Comparison of ENCODE assay signal across 8 cellular contexts in the genomic region with DNA sequence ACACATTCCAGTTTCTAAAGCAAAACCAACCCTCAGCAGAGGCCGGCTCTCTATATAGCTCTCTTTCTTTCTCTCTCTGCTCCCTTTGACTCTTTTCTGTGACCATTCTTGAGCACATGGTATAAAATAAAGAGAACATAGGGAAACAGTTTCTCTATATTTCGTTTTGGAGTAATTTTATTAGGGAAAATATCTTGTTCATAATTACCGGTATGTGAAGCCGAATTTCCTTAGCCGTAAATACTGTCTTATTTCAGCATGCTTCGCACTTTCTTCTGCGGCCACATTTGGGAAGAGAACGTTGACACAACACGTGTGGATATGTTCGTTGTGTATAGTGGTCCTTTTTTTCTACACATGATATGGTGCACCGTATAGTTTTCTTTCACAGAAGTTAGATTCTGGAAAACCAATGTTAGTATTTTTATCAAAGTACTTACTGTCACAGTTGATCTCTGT. TPM values are rescaled to one million over a fixed set of nuclear protein-coding genes. Genes with fewer than 3 reads are reported as not detected.
DNase-seq lines count a peak whose midpoint lies in the region; ATAC-seq and TF ChIP-seq lines count a peak whose summit lies in the region.

No MANE protein-coding gene starts in this region.

- intact Hi-C loops in Caco-2 (cut with micrococcal nuclease; ENCODE audit: unreplicated experiment), result loop anchor here (5.0 kb wide), 1 partner anchor 274 kb away; no protein-coding TSS in a partner anchor

- peak overlapping the region; percentile 86 for H3K9ac ChIP-seq in OCI-LY3 (ENCODE audit: low read length)

- peak overlapping the region; percentile 93 for H2AFZ ChIP-seq in OCI-LY3 (ENCODE audit: low read depth, low read length)

- no peak for DNase-seq in Caco-2
- no peak for DNase-seq in epithelial cell of esophagus (ENCODE audit: low read depth)
- DNase-seq in progenitor cell of endocrine pancreas (ENCODE audit: low spot score, unreplicated experiment), result no peak
- no peak for DNase-seq in germinal center (ENCODE audit: low spot score)
- no peak for DNase-seq in COLO668 (lab: John Stamatoyannopoulos, UW; ENCODE audit: unreplicated experiment)
- DNase-seq in H4 (ENCODE audit: low spot score), result no peak

- H3K4me1 Mint-ChIP-seq in Caco-2 (ENCODE audit: low read depth, unreplicated experiment), result peaks cover 10% of the 10 kb centered on the region
- H3K4me1 Mint-ChIP-seq in progenitor cell of endocrine pancreas (ENCODE audit: low read depth), result peaks cover 6% of the 10 kb centered on the region

- peaks cover 10% of the 10 kb centered on the region for H3K4me1 ChIP-seq in Caco-2
- peaks cover 38% of the 10 kb centered on the region for H3K4me1 ChIP-seq in OCI-LY3 (ENCODE audit: low read length)

- H3K4me3 ChIP-seq in Caco-2 (ENCODE audit: low read depth, low read length) (peak overlapping the region; percentile 52), OCI-LY3 (ENCODE audit: low read length) (peak overlapping the region; percentile 85), epithelial cell of esophagus (ENCODE audit: low read length) (peak overlapping the region; percentile 46)

- TF ChIP-seq CTCF in Caco-2 (IDR thresholded peaks at IDR 0.05; ENCODE audit: insufficient read depth in 1 of 2, low read depth in 1 of 2, low read length in 1 of 2, severe bottlenecking in 1 of 2, unreplicated experiment in 1 of 2) (no peak), OCI-LY3 (IDR thresholded peaks at IDR 0.05; ENCODE audit: low read depth, low read length) (no peak), epithelial cell of esophagus (IDR thresholded peaks at IDR 0.05; ENCODE audit: insufficient read depth, low read depth, low read length, missing control alignments) (no peak), progenitor cell of endocrine pancreas (IDR thresholded peaks at IDR 0.05; ENCODE audit: unreplicated experiment) (no peak)

- H4K20me1 ChIP-seq in OCI-LY3 (ENCODE audit: insufficient read depth, low read length), result no peaks in the 10 kb centered on the region

- peak overlapping the region; percentile 70 for H3K4me3 Mint-ChIP-seq in Caco-2 (ENCODE audit: unreplicated experiment)
- H3K4me3 Mint-ChIP-seq in progenitor cell of endocrine pancreas (ENCODE audit: low read depth), result peak overlapping the region; percentile 77

- H3K27ac Mint-ChIP-seq in Caco-2 (ENCODE audit: unreplicated experiment) (peak overlapping the region; percentile 69), progenitor cell of endocrine pancreas (peak overlapping the region; percentile 78)

- H3K79me2 ChIP-seq in OCI-LY3 (ENCODE audit: low read length), result no peaks in the 10 kb centered on the region

- TSS peak; percentile 79 for BruUV-seq in Caco-2 (replicated peaks; lab: Mats Ljungman, UMichigan)

- no peaks in the 10 kb centered on the region for H3K36me3 ChIP-seq in Caco-2 (ENCODE audit: control insufficient read depth, insufficient read depth, low read length)
- H3K36me3 ChIP-seq in OCI-LY3 (replicated peaks; ENCODE audit: low read depth, low read length), result peaks cover 2% of the 10 kb centered on the region

- H3K27me3 Mint-ChIP-seq in Caco-2 (ENCODE audit: insufficient read depth, unreplicated experiment) (peaks cover 16% of the 10 kb centered on the region), progenitor cell of endocrine pancreas (peaks cover 79% of the 10 kb centered on the region)

- H3K9me3 ChIP-seq in Caco-2, result no peaks in the 10 kb centered on the region
- no peaks in the 10 kb centered on the region for H3K9me3 ChIP-seq in OCI-LY3 (ENCODE audit: insufficient read depth, low read length)

- no peak for ATAC-seq in GM21723 (IDR thresholded peaks at IDR 0.05; ENCODE audit: unreplicated experiment)

- H3K27ac ChIP-seq in OCI-LY3 (ENCODE audit: low read length), result peak overlapping the region; percentile 12; the same call in 1 of the 2 replicates

- H3K27me3 ChIP-seq in Caco-2 (replicated peaks; ENCODE audit: control insufficient read depth, insufficient read depth, low read length) (no peaks in the 10 kb centered on the region; the same call in 1 of the 2 replicates), OCI-LY3 (ENCODE audit: low read depth, low read length) (peaks cover 34% of the 10 kb centered on the region)

- H3K36me3 Mint-ChIP-seq in Caco-2 (ENCODE audit: insufficient read depth, unreplicated experiment) (peaks cover 5% of the 10 kb centered on the region), progenitor cell of endocrine pancreas (ENCODE audit: insufficient read depth) (no peaks in the 10 kb centered on the region)

- POLR2A ChIA-PET in Caco-2 (lab: Charles Lee), result no interaction called here

- peak overlapping the region; percentile 81 for H3K4me2 ChIP-seq in OCI-LY3 (ENCODE audit: low read length)

- CTCF ChIA-PET in Caco-2 (lab: Charles Lee), result interaction anchor here (0.9 kb wide), 1 partner anchor 143 kb away, joined by 4 read pairs; no protein-coding TSS in a partner anchor

- no peaks in the 10 kb centered on the region for H3K9me3 Mint-ChIP-seq in Caco-2 (ENCODE audit: unreplicated experiment)
- no peaks in the 10 kb centered on the region for H3K9me3 Mint-ChIP-seq in progenitor cell of endocrine pancreas (ENCODE audit: low read depth)

RNA-seq across cellular contexts. Expression of a gene that starts 4.9 kb away (rescaled TPM):
- total RNA-seq in Caco-2 (2022) (19.3 and 22.3 TPM in 2 replicates), progenitor cell of endocrine pancreas (2.1 and 3.2 TPM in 2 replicates)
- 33.0 and 37.2 TPM in 2 replicates for total RNA-seq in H4 (2014; rRNA removed; shearing (Covaris generic))
